ENCODE assay signal across 15 cellular contexts in genomic region chr10:43857206-43857952, GRCh38.
DNase-seq lines count a peak whose midpoint lies in the region; ATAC-seq, FAIRE-seq and TF ChIP-seq lines count a peak whose summit lies in the region.
"Had no signal": no experiment of that assay in that cellular context is flagged by ENCODE, and none has a peak within 500 bp of the region (broad histone marks: within the 10 kb centered on the region; RNA-seq: fewer than 3 reads in every experiment).

No MANE protein-coding gene starts in this region.

- POLR2A ChIA-PET in BJ (lab: Charles Lee): no interaction called here

- no peaks in the 10 kb centered on the region for H3K9me3 ChIP-seq in MG63
- H3K9me3 ChIP-seq in pancreas: no peaks in the 10 kb centered on the region

- CTCF ChIA-PET in BJ (lab: Yijun Ruan, JAX): interaction anchor here (0.8 to 1.3 kb wide), 4 partner anchors 8 to 446 kb away, joined by 3 read pairs; no protein-coding TSS in a partner anchor

- no peaks in the 10 kb centered on the region for H3K27me3 ChIP-seq in BJ (ENCODE audit: control insufficient read depth, insufficient read depth, low read length)
- no peaks in the 10 kb centered on the region for H3K27me3 ChIP-seq in MG63
- no peaks in the 10 kb centered on the region for H3K27me3 ChIP-seq in pancreas

- H3K4me3 ChIP-seq in BJ (ENCODE audit: low read depth, low read length): no peak overlapping the region
- no peak overlapping the region for H3K4me3 ChIP-seq in MG63
- H3K4me3 ChIP-seq in pancreas: no peak overlapping the region

- H3K27ac ChIP-seq in pancreas: no peak overlapping the region
- H3K27ac ChIP-seq: parathyroid adenoma had no signal

- no peak for FAIRE-seq in pancreas (lab: Jason Lieb, UNC)

- intact Hi-C loops in pancreas (cut with DNase I): no loop called here

- peak; percentile 56 for DNase-seq in BJ (ENCODE audit: low read depth)
- DNase-seq in MG63: peak; percentile 74
- DNase-seq in dedifferentiated amniotic fluid mesenchymal stem cell (ENCODE audit: extremely low spot score): peak; percentile 27
- peak in 1 of 6 donors; percentile 12 for DNase-seq in pancreas
- no peak for DNase-seq in T-helper 9 cell
- no peak for DNase-seq in NCI-H1436 treated with DMSO at 0.1 percent for 48 hours (lab: John Stamatoyannopoulos, UW)
- DNase-seq: activated CD4-positive, alpha-beta T cell treated with anti-CD3 and anti-CD28 coated beads, Interleukin-2, amount 50 U/mL, for 1 hour; activated naive CD8-positive, alpha-beta T cell treated with anti-CD3 and anti-CD28 coated beads for 36 hours; Calu3; NCI-H2171 treated with DMSO at 0.1 percent for 48 hours; SIG-M5 had no signal

- H3K36me3 ChIP-seq in BJ (ENCODE audit: control insufficient read depth, insufficient read depth, low read length) (no peaks in the 10 kb centered on the region), MG63 (peaks cover 4% of the 10 kb centered on the region; the same call in 1 of the 2 replicates), pancreas (no peaks in the 10 kb centered on the region)

- TF ChIP-seq CTCF in BJ (IDR thresholded peaks at IDR 0.05; ENCODE audit: insufficient read depth, low read depth, low read length) (no peak), pancreas (IDR thresholded peaks at IDR 0.05) (no peak)

- ATAC-seq in pancreas: peak; percentile 17 to 76 (median 43)
- no peak for ATAC-seq in GM19035 (IDR thresholded peaks at IDR 0.05; ENCODE audit: unreplicated experiment)
- ATAC-seq in GM21576 (IDR thresholded peaks at IDR 0.05; ENCODE audit: unreplicated experiment): no peak
- ATAC-seq: left lobe of liver had no signal

- peaks cover 0 to 8% (median 4%) of the 10 kb centered on the region in 3 donors for H3K4me1 ChIP-seq in pancreas
- H3K4me1 ChIP-seq: parathyroid adenoma had no signal

- 56 to 66% methylated on average over 6 of the region's 6 CpGs for WGBS in pancreas, 2 donors

Comparison
In these comparisons a context has a peak if more than half of its experiments do, and no peak if none do; other contexts are left out.
1. DNase-seq: peak in BJ (single experiment), MG63 (single experiment) and dedifferentiated amniotic fluid mesenchymal stem cell (single experiment); none in T-helper 9 cell (single experiment) and NCI-H1436 treated with DMSO at 0.1 percent for 48 hours (single experiment).
2. ATAC-seq: peak in pancreas (4 of 4); none in GM19035 (single experiment) and GM21576 (single experiment).